In genomic region chr1:90344963-90345730, GRCh38 we compare ENCODE assay signal across 17 cellular contexts.
DNase-seq lines count a peak whose midpoint lies in the region; ATAC-seq and TF ChIP-seq lines count a peak whose summit lies in the region.
"Had no signal": no experiment of that assay in that cellular context is flagged by ENCODE, and none has a peak within 500 bp of the region (broad histone marks: within the 10 kb centered on the region; RNA-seq: fewer than 3 reads in every experiment).

No MANE protein-coding gene starts in this region.

- H3K36me3 ChIP-seq in MM.1S (replicated peaks; ENCODE audit: insufficient read depth, low read length): no peaks in the 10 kb centered on the region

- H3K27ac ChIP-seq in MM.1S (ENCODE audit: low read length): no peak overlapping the region
- H3K27ac ChIP-seq: A549, PC-9 had no signal

- H3K9me3 ChIP-seq in MM.1S (replicated peaks; ENCODE audit: insufficient read depth, low read length): no peaks in the 10 kb centered on the region

- peak; percentile 53 for ATAC-seq in GM18502 (IDR thresholded peaks at IDR 0.05; ENCODE audit: poor library complexity, unreplicated experiment)
- peak; percentile 58 for ATAC-seq in GM21515 (IDR thresholded peaks at IDR 0.05; ENCODE audit: unreplicated experiment)
- ATAC-seq in HG03571 (IDR thresholded peaks at IDR 0.05; ENCODE audit: unreplicated experiment): no peak
- ATAC-seq: A549 had no signal

- H3K4me1 ChIP-seq in MM.1S (ENCODE audit: low read length): peaks cover 24% of the 10 kb centered on the region
- H3K4me1 ChIP-seq: A549 had no signal

- H4K20me1 ChIP-seq in MM.1S (ENCODE audit: insufficient read depth, low read length): no peaks in the 10 kb centered on the region

- H3K9me2 ChIP-seq in MM.1S (replicated peaks; ENCODE audit: insufficient read depth, low read length): no peaks in the 10 kb centered on the region

- H2AFZ ChIP-seq in MM.1S (ENCODE audit: low read length): 0 out of 2 replicates have a peak overlapping the region, but pooled peaks have one; percentile 2

- peak overlapping the region; percentile 7; the same call in 1 of the 2 replicates for H3K4me2 ChIP-seq in MM.1S (ENCODE audit: low read depth, low read length)
- H3K4me2 ChIP-seq: A549, PC-9 had no signal

- DNase-seq in MM.1S: peak; percentile 54
- DNase-seq in kidney tubule cell (ENCODE audit: low spot score): peak; percentile 59
- DNase-seq in NCI-H2107 (lab: John Stamatoyannopoulos, UW): no peak
- DNase-seq in retina: no peak
- DNase-seq: Calu3; CD4-positive, alpha-beta memory T cell; H9; KG1; NCI-H1417 treated with DMSO at 0.1 percent for 48 hours; NCI-H187 treated with DMSO at 0.1 percent for 48 hours; NCI-H345; NCI-H524 treated with DMSO at 0.1 percent for 48 hours; PC-9 had no signal

- no peaks in the 10 kb centered on the region for H3K79me2 ChIP-seq in MM.1S (ENCODE audit: low read length)

- no peaks in the 10 kb centered on the region for H3K27me3 ChIP-seq in MM.1S (replicated peaks; ENCODE audit: insufficient read depth, low read length)

- no peak overlapping the region for H3K9ac ChIP-seq in MM.1S (ENCODE audit: low read length)

- peaks cover 3% of the 10 kb centered on the region for H3F3A ChIP-seq in MM.1S (ENCODE audit: insufficient read depth, low read length)

- TF ChIP-seq CTCF in MM.1S (IDR thresholded peaks at IDR 0.05; ENCODE audit: low read length): no peak

- no peak overlapping the region for H3K4me3 ChIP-seq in MM.1S (ENCODE audit: low read length)
- H3K4me3 ChIP-seq: A549, PC-9 had no signal

Comparison
In these comparisons a context has a peak if more than half of its experiments do, and no peak if none do; other contexts are left out.
1. DNase-seq: peak in MM.1S (single experiment) and kidney tubule cell (single experiment); none in NCI-H2107 (single experiment) and retina (single experiment).